In genomic region chr4:76624271-76624681, GRCh38 we compare ENCODE assay signal across 8 cellular contexts.
A peak's percentile ranks its signal among the peaks of the same experiment; 100 is the strongest.
DNase-seq lines count a peak whose midpoint lies in the region; ATAC-seq, FAIRE-seq and TF ChIP-seq lines count a peak whose summit lies in the region.

No MANE protein-coding gene starts in this region.

- H3K36me3 ChIP-seq in MG63, result no peaks in the 10 kb centered on the region

- no peaks in the 10 kb centered on the region for H3K27me3 ChIP-seq in MG63

- peaks cover 1% of the 10 kb centered on the region for H3K36me3 Mint-ChIP-seq in type B pancreatic cell
- H3K36me3 Mint-ChIP-seq in stimulated activated effector memory CD8-positive, alpha-beta T cell treated with anti-CD3 and anti-CD28 coated beads, Interleukin-12 subunit alpha, Interleukin-12 subunit beta, amount 100 ng/mL, for 72 hours, result no peaks in the 10 kb centered on the region

- TF ChIP-seq CTCF in epithelial cell of esophagus (IDR thresholded peaks at IDR 0.05; ENCODE audit: insufficient read depth, low read depth, low read length, missing control alignments), result no peak
- TF ChIP-seq CTCF in type B pancreatic cell (conservative IDR thresholded peaks at IDR 0.05), result no peak

- H3K27ac Mint-ChIP-seq in type B pancreatic cell, result peak overlapping the region; percentile 46
- no peak overlapping the region for H3K27ac Mint-ChIP-seq in stimulated activated effector memory CD8-positive, alpha-beta T cell treated with anti-CD3 and anti-CD28 coated beads, Interleukin-12 subunit alpha, Interleukin-12 subunit beta, amount 100 ng/mL, for 72 hours

- peak overlapping the region; percentile 37 for H3K4me3 Mint-ChIP-seq in type B pancreatic cell
- no peak overlapping the region for H3K4me3 Mint-ChIP-seq in stimulated activated effector memory CD8-positive, alpha-beta T cell treated with anti-CD3 and anti-CD28 coated beads, Interleukin-12 subunit alpha, Interleukin-12 subunit beta, amount 100 ng/mL, for 72 hours

- no peak for TF ChIP-seq POLR2A in GM12891 (IDR thresholded peaks at IDR 0.05; ENCODE audit: low read depth, low read length)

- H3K27me3 Mint-ChIP-seq in type B pancreatic cell, result no peaks in the 10 kb centered on the region

- DNase-seq in MG63 (peak; percentile 71), epithelial cell of esophagus (ENCODE audit: low read depth) (peak; percentile 75), midbrain (lab: John Stamatoyannopoulos, UW) (peak; percentile 1), type B pancreatic cell (ENCODE audit: extremely low spot score, unreplicated experiment) (no peak), GM12891 (ENCODE audit: insufficient read length, low spot score) (no peak)
- no peak for DNase-seq in stimulated activated effector memory CD8-positive, alpha-beta T cell treated with anti-CD3 and anti-CD28 coated beads, Interleukin-12 subunit alpha, Interleukin-12 subunit beta, amount 100 ng/mL, for 72 hours (ENCODE audit: low spot score in 2 of 2)

- peaks cover 43% of the 10 kb centered on the region for H3K4me1 Mint-ChIP-seq in type B pancreatic cell (ENCODE audit: unreplicated experiment)
- H3K4me1 Mint-ChIP-seq in stimulated activated effector memory CD8-positive, alpha-beta T cell treated with anti-CD3 and anti-CD28 coated beads, Interleukin-12 subunit alpha, Interleukin-12 subunit beta, amount 100 ng/mL, for 72 hours, result no peaks in the 10 kb centered on the region

- H3K4me3 ChIP-seq in MG63 (no peak overlapping the region), epithelial cell of esophagus (ENCODE audit: low read length) (no peak overlapping the region)

- no peaks in the 10 kb centered on the region; the same call in 1 of the 2 replicates for H3K9me3 ChIP-seq in MG63

- ATAC-seq in stimulated activated effector memory CD8-positive, alpha-beta T cell treated with anti-CD3 and anti-CD28 coated beads, Interleukin-12 subunit alpha, Interleukin-12 subunit beta, amount 100 ng/mL, for 72 hours, result no peak
- ATAC-seq in GM18867 (IDR thresholded peaks at IDR 0.05; ENCODE audit: unreplicated experiment) (no peak), GM18909 (IDR thresholded peaks at IDR 0.05; ENCODE audit: poor library complexity, unreplicated experiment) (no peak)

- H3K9me3 Mint-ChIP-seq in type B pancreatic cell, result no peaks in the 10 kb centered on the region
- no peaks in the 10 kb centered on the region for H3K9me3 Mint-ChIP-seq in stimulated activated effector memory CD8-positive, alpha-beta T cell treated with anti-CD3 and anti-CD28 coated beads, Interleukin-12 subunit alpha, Interleukin-12 subunit beta, amount 100 ng/mL, for 72 hours

- no peak for FAIRE-seq in GM12891 (lab: Jason Lieb, UNC)

TF ChIP-seq in GM12891, 5 proteins besides CTCF, POLR2A, EP300 and RAD21:
- no peak for TF ChIP-seq PAX5 (IDR thresholded peaks at IDR 0.05; ENCODE audit: insufficient read depth, low read length, severe bottlenecking)
- no peak for TF ChIP-seq SPI1 (IDR thresholded peaks at IDR 0.05; ENCODE audit: low read depth, low read length)
- TF ChIP-seq POU2F2 (IDR thresholded peaks at IDR 0.05; ENCODE audit: low read depth, low read length), result no peak
- TF ChIP-seq TAF1 (IDR thresholded peaks at IDR 0.05; ENCODE audit: low read depth, low read length), result no peak
- no peak for TF ChIP-seq POLR2AphosphoS5 (IDR thresholded peaks at IDR 0.05; ENCODE audit: low read depth, low read length)
TF ChIP-seq in GM12891: peak in this region for 0.

Comparison
In these comparisons a context has a peak if more than half of its experiments do, and no peak if none do; other contexts are left out.
1. DNase-seq: peak in MG63 (single experiment), epithelial cell of esophagus (single experiment) and midbrain (single experiment); none in type B pancreatic cell (single experiment), stimulated activated effector memory CD8-positive, alpha-beta T cell treated with anti-CD3 and anti-CD28 coated beads, Interleukin-12 subunit alpha, Interleukin-12 subunit beta, amount 100 ng/mL, for 72 hours (0 of 2) and GM12891 (single experiment).